In genomic region chr12:106118-106561, GRCh38 we compare ENCODE assay signal across 8 cellular contexts. TPM values are rescaled to one million over a fixed set of nuclear protein-coding genes. Genes with fewer than 3 reads are reported as not detected.
DNase-seq lines count a peak whose midpoint lies in the region; ATAC-seq, FAIRE-seq and TF ChIP-seq lines count a peak whose summit lies in the region.

No MANE protein-coding gene starts in this region.

- in situ Hi-C loops in GM13977 (cut with MboI; ENCODE audit: low pct_unique_long_range_greater_than_20kb, low sequenced_read_pairs, unreplicated experiment): no loop called here

- peaks cover 7% of the 10 kb centered on the region for H3K4me1 Mint-ChIP-seq in activated T-helper 17 cell treated with anti-CD3 and anti-CD28 coated beads, Interleukin-2, amount 50 U/mL, for 72 hours
- peaks cover 18% of the 10 kb centered on the region for H3K4me1 Mint-ChIP-seq in activated naive CD8-positive, alpha-beta T cell treated with anti-CD3 and anti-CD28 coated beads for 36 hours

- no peaks in the 10 kb centered on the region for H3K36me3 Mint-ChIP-seq in activated T-helper 17 cell treated with anti-CD3 and anti-CD28 coated beads, Interleukin-2, amount 50 U/mL, for 72 hours (ENCODE audit: low read depth)
- no peaks in the 10 kb centered on the region for H3K36me3 Mint-ChIP-seq in activated naive CD8-positive, alpha-beta T cell treated with anti-CD3 and anti-CD28 coated beads for 36 hours

- no peak overlapping the region for H3K4me3 Mint-ChIP-seq in activated T-helper 17 cell treated with anti-CD3 and anti-CD28 coated beads, Interleukin-2, amount 50 U/mL, for 72 hours
- H3K4me3 Mint-ChIP-seq in activated naive CD8-positive, alpha-beta T cell treated with anti-CD3 and anti-CD28 coated beads for 36 hours: no peak overlapping the region

- peak; percentile 90 for ATAC-seq in GM21529 (IDR thresholded peaks at IDR 0.05; ENCODE audit: unreplicated experiment)
- ATAC-seq in activated T-helper 17 cell treated with anti-CD3 and anti-CD28 coated beads, Interleukin-2, amount 50 U/mL, for 72 hours (replicated peaks): no peak

- no peak overlapping the region for H3K27ac Mint-ChIP-seq in activated T-helper 17 cell treated with anti-CD3 and anti-CD28 coated beads, Interleukin-2, amount 50 U/mL, for 72 hours
- no peak overlapping the region for H3K27ac Mint-ChIP-seq in activated naive CD8-positive, alpha-beta T cell treated with anti-CD3 and anti-CD28 coated beads for 36 hours

- DNase-seq in GM13977 (ENCODE audit: low spot score) (peak; percentile 83), fibroblast of villous mesenchyme (ENCODE audit: low read depth) (peak; percentile 41), RCC 7860 (ENCODE audit: low spot score) (no peak)
- DNase-seq in Jurkat, Clone E6-1 (ENCODE audit: low read depth, low spot score): peak; percentile 75
- no peak for DNase-seq in effector CD8-positive, alpha-beta T cell (lab: John Stamatoyannopoulos, UW)
- DNase-seq in activated naive CD8-positive, alpha-beta T cell treated with anti-CD3 and anti-CD28 coated beads for 36 hours: no peak

- H3K9me3 Mint-ChIP-seq in activated T-helper 17 cell treated with anti-CD3 and anti-CD28 coated beads, Interleukin-2, amount 50 U/mL, for 72 hours: no peaks in the 10 kb centered on the region
- no peaks in the 10 kb centered on the region for H3K9me3 Mint-ChIP-seq in activated naive CD8-positive, alpha-beta T cell treated with anti-CD3 and anti-CD28 coated beads for 36 hours

- no peak for FAIRE-seq in RCC 7860 (lab: Jason Lieb, UNC)

- TF ChIP-seq CTCF in GM13977 (IDR thresholded peaks at IDR 0.05; ENCODE audit: extremely low read depth, insufficient read depth, missing control alignments) (peak; percentile 7), fibroblast of villous mesenchyme (IDR thresholded peaks at IDR 0.05; ENCODE audit: insufficient read depth, low read depth, low read length) (no peak)

- H3K27me3 Mint-ChIP-seq in activated T-helper 17 cell treated with anti-CD3 and anti-CD28 coated beads, Interleukin-2, amount 50 U/mL, for 72 hours: peaks cover 15% of the 10 kb centered on the region
- H3K27me3 Mint-ChIP-seq in activated naive CD8-positive, alpha-beta T cell treated with anti-CD3 and anti-CD28 coated beads for 36 hours: no peaks in the 10 kb centered on the region

- H3K4me3 ChIP-seq in Jurkat, Clone E6-1 (ENCODE audit: low read length): no peak overlapping the region
- H3K4me3 ChIP-seq in fibroblast of villous mesenchyme (ENCODE audit: low read depth, low read length): no peak overlapping the region

RNA-seq across cellular contexts. Expression of gene IQSEC3, which starts 39.6 kb away (rescaled TPM):
- not detected for polyA plus RNA-seq in Jurkat, Clone E6-1 (2012; ENCODE audit: insufficient read depth, insufficient read length)
- total RNA-seq in fibroblast of villous mesenchyme: under 0.01 TPM in 2 replicates
- total RNA-seq in activated T-helper 17 cell treated with anti-CD3 and anti-CD28 coated beads, Interleukin-2, amount 50 U/mL, for 72 hours: under 1 TPM; 0.05 to 0.39 TPM
- 1 to 10 TPM; 3.2 to 3.6 TPM for total RNA-seq in activated naive CD8-positive, alpha-beta T cell treated with anti-CD3 and anti-CD28 coated beads for 36 hours

Comparison
In these comparisons a context has a peak if more than half of its experiments do, and no peak if none do; other contexts are left out.
1. DNase-seq: peak in GM13977 (single experiment), Jurkat, Clone E6-1 (single experiment) and fibroblast of villous mesenchyme (single experiment); none in RCC 7860 (single experiment), effector CD8-positive, alpha-beta T cell (single experiment) and activated naive CD8-positive, alpha-beta T cell treated with anti-CD3 and anti-CD28 coated beads for 36 hours (single experiment).